35 cellular contexts compared by ENCODE assay signal in genomic region chr1:184354719-184355118, GRCh38.
"Had no signal": no experiment of that assay in that cellular context is flagged by ENCODE, and none has a peak within 500 bp of the region (broad histone marks: within the 10 kb centered on the region; RNA-seq: fewer than 3 reads in every experiment).

No MANE protein-coding gene starts in this region.

- H3K4me1 ChIP-seq: body of pancreas, breast epithelium had no signal

- DNase-seq: activated B cell treated with CpG ODN at 0.5 μM for 24 hours; activated CD4-positive, alpha-beta memory T cell treated with anti-CD3 and anti-CD28 coated beads for 36 hours; activated CD4-positive, alpha-beta T cell treated with anti-CD3 and anti-CD28 coated beads for 4 hours; activated CD4-positive, alpha-beta T cell treated with anti-CD3 and anti-CD28 coated beads, Interleukin-2, amount 10 ng/mL, durations not matched to agents 24 days and 14 days; activated CD4-positive, alpha-beta T cell treated with anti-CD3 and anti-CD28 coated beads, Interleukin-2, amount 50 U/mL, for 1 hour; activated CD4-positive, alpha-beta T cell treated with anti-CD3 and anti-CD28 coated beads, Interleukin-2, amount 50 U/mL, for 4 hours; activated CD4-positive, CD25-positive, alpha-beta regulatory T cell treated with anti-CD3 and anti-CD28 coated beads, Interleukin-2, amount 50 U/mL, for 72 hours; activated CD8-positive, alpha-beta memory T cell treated with anti-CD3 and anti-CD28 coated beads, Interleukin-2, amount 50 U/mL, for 4 hours; activated CD8-positive, alpha-beta T cell treated with anti-CD3 and anti-CD28 coated beads for 36 hours; activated effector memory CD4-positive, alpha-beta T cell treated with anti-CD3 and anti-CD28 coated beads, Interleukin-2, amount 50 U/mL, for 16 hours; activated gamma-delta T cell treated with Interleukin-2 at 50 U/mL for 16 hours; activated naive CD4-positive, alpha-beta T cell; activated naive CD4-positive, alpha-beta T cell treated with anti-CD3 and anti-CD28 coated beads for 36 hours; activated naive CD4-positive, alpha-beta T cell treated with anti-CD3 and anti-CD28 coated beads, Interleukin-2, amount 50 U/mL, for 16 hours; activated naive CD8-positive, alpha-beta T cell treated with anti-CD3 and anti-CD28 coated beads for 36 hours; activated T-cell treated with anti-CD3 and anti-CD28 coated beads for 4 hours; activated T-cell treated with anti-CD3 and anti-CD28 coated beads, Interleukin-2, amount 50 U/mL, for 1 hour; activated T-cell treated with anti-CD3 and anti-CD28 coated beads, Interleukin-2, amount 50 U/mL, for 4 hours; activated T-cell treated with anti-CD3 and anti-CD28 coated beads, Interleukin-2, amount 50 U/mL, for 72 hours; adrenal gland; amniotic stem cell; aorta; body of pancreas; brain microvascular endothelial cell; central memory CD4-positive, alpha-beta T cell; T-helper 2 cell; T-helper 9 cell had no signal

- ATAC-seq: activated CD8-positive, alpha-beta T cell treated with anti-CD3 and anti-CD28 coated beads for 36 hours; activated naive CD4-positive, alpha-beta T cell treated with anti-CD3 and anti-CD28 coated beads, Interleukin-2, amount 50 U/mL, for 72 hours; activated T-cell treated with anti-CD3 and anti-CD28 coated beads, Interleukin-2, amount 50 U/mL, for 4 hours; activated T-cell treated with anti-CD3 and anti-CD28 coated beads, Interleukin-2, amount 50 U/mL, for 72 hours; activated T-helper 17 cell treated with anti-CD3 and anti-CD28 coated beads, Interleukin-2, amount 50 U/mL, for 72 hours; body of pancreas had no signal

- H3K9me3 Mint-ChIP-seq: activated B cell treated with CpG ODN at 0.5 μM for 24 hours; activated CD4-positive, alpha-beta memory T cell treated with anti-CD3 and anti-CD28 coated beads for 36 hours; activated CD4-positive, alpha-beta T cell treated with anti-CD3 and anti-CD28 coated beads, Interleukin-2, amount 10 ng/mL, durations not matched to agents 24 days and 14 days; activated CD8-positive, alpha-beta T cell treated with anti-CD3 and anti-CD28 coated beads for 36 hours; activated naive CD4-positive, alpha-beta T cell treated with anti-CD3 and anti-CD28 coated beads for 36 hours; activated naive CD4-positive, alpha-beta T cell treated with anti-CD3 and anti-CD28 coated beads, Interleukin-2, amount 50 U/mL, for 72 hours; activated naive CD8-positive, alpha-beta T cell treated with anti-CD3 and anti-CD28 coated beads for 36 hours; activated T-cell treated with anti-CD3 and anti-CD28 coated beads, Interleukin-2, amount 50 U/mL, for 4 hours; activated T-cell treated with anti-CD3 and anti-CD28 coated beads, Interleukin-2, amount 50 U/mL, for 72 hours; activated T-helper 1 cell treated with anti-CD3 and anti-CD28 coated beads, Interleukin-12 subunit alpha, Interleukin-12 subunit beta, Interleukin-2, Interleukin-4 antibody, amounts not matched to agents 30 ng/mL and 10 ng/mL and 1 ng/mL, durations not matched to agents 14 hours and 24 hours and 36 hours; activated T-helper 17 cell treated with anti-CD3 and anti-CD28 coated beads, Interleukin-2, amount 50 U/mL, for 72 hours; T-helper 1 cell treated with Interleukin-12 subunit alpha and Interleukin-12 subunit beta and Interleukin-4 antibody, amounts not matched to agents 30 μg/mL and 1 μg/mL, for 36 hours; T-helper 2 cell treated with Interferon-gamma antibody and Interleukin-4, amounts not matched to agents 5 μg/mL and 100 μg/mL, for 36 hours had no signal

- H3K4me3 ChIP-seq: adrenal gland, body of pancreas, breast epithelium had no signal

- H3K27ac ChIP-seq: adrenal gland, body of pancreas, brain microvascular endothelial cell, breast epithelium, VCaP had no signal

- H3K36me3 Mint-ChIP-seq: activated CD4-positive, alpha-beta memory T cell treated with anti-CD3 and anti-CD28 coated beads for 36 hours; activated naive CD4-positive, alpha-beta T cell treated with anti-CD3 and anti-CD28 coated beads, Interleukin-2, amount 50 U/mL, for 72 hours; activated naive CD8-positive, alpha-beta T cell treated with anti-CD3 and anti-CD28 coated beads for 36 hours had no signal

- H3K27me3 ChIP-seq: adrenal gland, body of pancreas, brain microvascular endothelial cell, breast epithelium had no signal

- H3K9me3 ChIP-seq: adrenal gland, body of pancreas, breast epithelium had no signal

- H3K4me1 Mint-ChIP-seq: activated B cell treated with CpG ODN at 0.5 μM for 24 hours; activated CD4-positive, alpha-beta T cell treated with anti-CD3 and anti-CD28 coated beads, Interleukin-2, amount 10 ng/mL, durations not matched to agents 24 days and 14 days; activated naive CD8-positive, alpha-beta T cell treated with anti-CD3 and anti-CD28 coated beads for 36 hours; activated T-helper 17 cell treated with anti-CD3 and anti-CD28 coated beads, Interleukin-2, amount 50 U/mL, for 72 hours had no signal

- FAIRE-seq: astrocyte had no signal

- H3K4me3 Mint-ChIP-seq: activated B cell treated with CpG ODN at 0.5 μM for 24 hours; activated CD4-positive, alpha-beta memory T cell treated with anti-CD3 and anti-CD28 coated beads for 36 hours; activated CD4-positive, alpha-beta T cell treated with anti-CD3 and anti-CD28 coated beads, Interleukin-2, amount 10 ng/mL, durations not matched to agents 24 days and 14 days; activated CD8-positive, alpha-beta T cell treated with anti-CD3 and anti-CD28 coated beads for 36 hours; activated naive CD4-positive, alpha-beta T cell treated with anti-CD3 and anti-CD28 coated beads for 36 hours; activated naive CD8-positive, alpha-beta T cell treated with anti-CD3 and anti-CD28 coated beads for 36 hours; activated T-cell treated with anti-CD3 and anti-CD28 coated beads, Interleukin-2, amount 50 U/mL, for 4 hours; activated T-cell treated with anti-CD3 and anti-CD28 coated beads, Interleukin-2, amount 50 U/mL, for 72 hours; activated T-helper 1 cell treated with anti-CD3 and anti-CD28 coated beads, Interleukin-12 subunit alpha, Interleukin-12 subunit beta, Interleukin-2, Interleukin-4 antibody, amounts not matched to agents 30 ng/mL and 10 ng/mL and 1 ng/mL, durations not matched to agents 14 hours and 24 hours and 36 hours; activated T-helper 17 cell treated with anti-CD3 and anti-CD28 coated beads, Interleukin-2, amount 50 U/mL, for 72 hours; T-helper 1 cell treated with Interleukin-12 subunit alpha and Interleukin-12 subunit beta and Interleukin-4 antibody, amounts not matched to agents 30 μg/mL and 1 μg/mL, for 36 hours; T-helper 2 cell treated with Interferon-gamma antibody and Interleukin-4, amounts not matched to agents 5 μg/mL and 100 μg/mL, for 36 hours had no signal

- H3K36me3 ChIP-seq: adrenal gland, brain microvascular endothelial cell, breast epithelium had no signal

- H3K27ac Mint-ChIP-seq: activated B cell treated with CpG ODN at 0.5 μM for 24 hours; activated CD4-positive, alpha-beta memory T cell treated with anti-CD3 and anti-CD28 coated beads for 36 hours; activated CD4-positive, alpha-beta T cell treated with anti-CD3 and anti-CD28 coated beads, Interleukin-2, amount 10 ng/mL, durations not matched to agents 24 days and 14 days; activated CD8-positive, alpha-beta T cell treated with anti-CD3 and anti-CD28 coated beads for 36 hours; activated naive CD4-positive, alpha-beta T cell treated with anti-CD3 and anti-CD28 coated beads for 36 hours; activated naive CD4-positive, alpha-beta T cell treated with anti-CD3 and anti-CD28 coated beads, Interleukin-2, amount 50 U/mL, for 72 hours; activated naive CD8-positive, alpha-beta T cell treated with anti-CD3 and anti-CD28 coated beads for 36 hours; activated T-cell treated with anti-CD3 and anti-CD28 coated beads, Interleukin-2, amount 50 U/mL, for 72 hours; activated T-helper 1 cell treated with anti-CD3 and anti-CD28 coated beads, Interleukin-12 subunit alpha, Interleukin-12 subunit beta, Interleukin-2, Interleukin-4 antibody, amounts not matched to agents 30 ng/mL and 10 ng/mL and 1 ng/mL, durations not matched to agents 14 hours and 24 hours and 36 hours; activated T-helper 17 cell treated with anti-CD3 and anti-CD28 coated beads, Interleukin-2, amount 50 U/mL, for 72 hours; T-helper 1 cell treated with Interleukin-12 subunit alpha and Interleukin-12 subunit beta and Interleukin-4 antibody, amounts not matched to agents 30 μg/mL and 1 μg/mL, for 36 hours; T-helper 2 cell treated with Interferon-gamma antibody and Interleukin-4, amounts not matched to agents 5 μg/mL and 100 μg/mL, for 36 hours had no signal
